Comparison of ENCODE assay signal across 1 cellular context in the genomic region with DNA sequence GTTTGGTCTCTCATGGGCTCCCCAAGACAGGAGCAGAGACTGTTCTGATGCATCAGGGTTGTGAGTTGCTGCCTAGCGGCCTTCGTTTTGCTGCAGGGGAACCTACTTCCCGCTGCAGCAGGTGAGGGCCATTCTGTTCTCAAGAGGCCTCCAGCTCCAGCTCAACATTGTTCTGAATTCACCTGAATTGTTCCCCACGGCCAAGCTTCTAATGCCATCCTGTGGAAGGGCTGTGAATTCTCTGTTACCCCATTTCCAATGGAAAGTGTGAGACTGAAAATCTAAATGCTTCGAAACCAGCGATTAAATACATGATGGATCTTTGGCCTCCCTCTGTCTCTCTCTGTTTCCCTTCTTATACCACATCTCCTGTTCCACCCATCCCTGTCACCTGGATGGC.
TF ChIP-seq lines count a peak whose summit lies in the region.

No MANE protein-coding gene starts in this region.

TF ChIP-seq in H1, 55 proteins besides CTCF, POLR2A, EP300 and RAD21 (continued from another document):
- no peak for TF ChIP-seq RNF2 (IDR thresholded peaks at IDR 0.05; ENCODE audit: borderline replicate concordance, low read depth, low read length, missing control alignments, poor library complexity, severe bottlenecking)
- TF ChIP-seq CREB1 (IDR thresholded peaks at IDR 0.05): no peak
- no peak for TF ChIP-seq BRCA1 (IDR thresholded peaks at IDR 0.05; ENCODE audit: low read depth, low read length)
- no peak for TF ChIP-seq MAFK (IDR thresholded peaks at IDR 0.05; ENCODE audit: low read depth, low read length)
- TF ChIP-seq TBP (IDR thresholded peaks at IDR 0.05; ENCODE audit: low read depth, low read length): no peak
- TF ChIP-seq NRF1 (IDR thresholded peaks at IDR 0.05; ENCODE audit: low read depth, low read length): no peak
- TF ChIP-seq HDAC2 (IDR thresholded peaks at IDR 0.05; ENCODE audit: borderline replicate concordance in 1 of 2, low read depth in 2 of 2, low read length in 2 of 2): no peak
- TF ChIP-seq PHF8 (conservative IDR thresholded peaks at IDR 0.05; ENCODE audit: low read depth, low read length): no peak
- TF ChIP-seq, protein P1, sequence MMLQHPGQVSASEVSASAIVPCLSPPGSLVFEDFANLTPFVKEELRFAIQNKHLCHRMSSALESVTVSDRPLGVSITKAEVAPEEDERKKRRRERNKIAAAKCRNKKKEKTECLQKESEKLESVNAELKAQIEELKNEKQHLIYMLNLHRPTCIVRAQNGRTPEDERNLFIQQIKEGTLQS (IDR thresholded peaks at IDR 0.05; ENCODE audit: insufficient read depth, low read depth, low read length): no peak
- TF ChIP-seq, protein P2, sequence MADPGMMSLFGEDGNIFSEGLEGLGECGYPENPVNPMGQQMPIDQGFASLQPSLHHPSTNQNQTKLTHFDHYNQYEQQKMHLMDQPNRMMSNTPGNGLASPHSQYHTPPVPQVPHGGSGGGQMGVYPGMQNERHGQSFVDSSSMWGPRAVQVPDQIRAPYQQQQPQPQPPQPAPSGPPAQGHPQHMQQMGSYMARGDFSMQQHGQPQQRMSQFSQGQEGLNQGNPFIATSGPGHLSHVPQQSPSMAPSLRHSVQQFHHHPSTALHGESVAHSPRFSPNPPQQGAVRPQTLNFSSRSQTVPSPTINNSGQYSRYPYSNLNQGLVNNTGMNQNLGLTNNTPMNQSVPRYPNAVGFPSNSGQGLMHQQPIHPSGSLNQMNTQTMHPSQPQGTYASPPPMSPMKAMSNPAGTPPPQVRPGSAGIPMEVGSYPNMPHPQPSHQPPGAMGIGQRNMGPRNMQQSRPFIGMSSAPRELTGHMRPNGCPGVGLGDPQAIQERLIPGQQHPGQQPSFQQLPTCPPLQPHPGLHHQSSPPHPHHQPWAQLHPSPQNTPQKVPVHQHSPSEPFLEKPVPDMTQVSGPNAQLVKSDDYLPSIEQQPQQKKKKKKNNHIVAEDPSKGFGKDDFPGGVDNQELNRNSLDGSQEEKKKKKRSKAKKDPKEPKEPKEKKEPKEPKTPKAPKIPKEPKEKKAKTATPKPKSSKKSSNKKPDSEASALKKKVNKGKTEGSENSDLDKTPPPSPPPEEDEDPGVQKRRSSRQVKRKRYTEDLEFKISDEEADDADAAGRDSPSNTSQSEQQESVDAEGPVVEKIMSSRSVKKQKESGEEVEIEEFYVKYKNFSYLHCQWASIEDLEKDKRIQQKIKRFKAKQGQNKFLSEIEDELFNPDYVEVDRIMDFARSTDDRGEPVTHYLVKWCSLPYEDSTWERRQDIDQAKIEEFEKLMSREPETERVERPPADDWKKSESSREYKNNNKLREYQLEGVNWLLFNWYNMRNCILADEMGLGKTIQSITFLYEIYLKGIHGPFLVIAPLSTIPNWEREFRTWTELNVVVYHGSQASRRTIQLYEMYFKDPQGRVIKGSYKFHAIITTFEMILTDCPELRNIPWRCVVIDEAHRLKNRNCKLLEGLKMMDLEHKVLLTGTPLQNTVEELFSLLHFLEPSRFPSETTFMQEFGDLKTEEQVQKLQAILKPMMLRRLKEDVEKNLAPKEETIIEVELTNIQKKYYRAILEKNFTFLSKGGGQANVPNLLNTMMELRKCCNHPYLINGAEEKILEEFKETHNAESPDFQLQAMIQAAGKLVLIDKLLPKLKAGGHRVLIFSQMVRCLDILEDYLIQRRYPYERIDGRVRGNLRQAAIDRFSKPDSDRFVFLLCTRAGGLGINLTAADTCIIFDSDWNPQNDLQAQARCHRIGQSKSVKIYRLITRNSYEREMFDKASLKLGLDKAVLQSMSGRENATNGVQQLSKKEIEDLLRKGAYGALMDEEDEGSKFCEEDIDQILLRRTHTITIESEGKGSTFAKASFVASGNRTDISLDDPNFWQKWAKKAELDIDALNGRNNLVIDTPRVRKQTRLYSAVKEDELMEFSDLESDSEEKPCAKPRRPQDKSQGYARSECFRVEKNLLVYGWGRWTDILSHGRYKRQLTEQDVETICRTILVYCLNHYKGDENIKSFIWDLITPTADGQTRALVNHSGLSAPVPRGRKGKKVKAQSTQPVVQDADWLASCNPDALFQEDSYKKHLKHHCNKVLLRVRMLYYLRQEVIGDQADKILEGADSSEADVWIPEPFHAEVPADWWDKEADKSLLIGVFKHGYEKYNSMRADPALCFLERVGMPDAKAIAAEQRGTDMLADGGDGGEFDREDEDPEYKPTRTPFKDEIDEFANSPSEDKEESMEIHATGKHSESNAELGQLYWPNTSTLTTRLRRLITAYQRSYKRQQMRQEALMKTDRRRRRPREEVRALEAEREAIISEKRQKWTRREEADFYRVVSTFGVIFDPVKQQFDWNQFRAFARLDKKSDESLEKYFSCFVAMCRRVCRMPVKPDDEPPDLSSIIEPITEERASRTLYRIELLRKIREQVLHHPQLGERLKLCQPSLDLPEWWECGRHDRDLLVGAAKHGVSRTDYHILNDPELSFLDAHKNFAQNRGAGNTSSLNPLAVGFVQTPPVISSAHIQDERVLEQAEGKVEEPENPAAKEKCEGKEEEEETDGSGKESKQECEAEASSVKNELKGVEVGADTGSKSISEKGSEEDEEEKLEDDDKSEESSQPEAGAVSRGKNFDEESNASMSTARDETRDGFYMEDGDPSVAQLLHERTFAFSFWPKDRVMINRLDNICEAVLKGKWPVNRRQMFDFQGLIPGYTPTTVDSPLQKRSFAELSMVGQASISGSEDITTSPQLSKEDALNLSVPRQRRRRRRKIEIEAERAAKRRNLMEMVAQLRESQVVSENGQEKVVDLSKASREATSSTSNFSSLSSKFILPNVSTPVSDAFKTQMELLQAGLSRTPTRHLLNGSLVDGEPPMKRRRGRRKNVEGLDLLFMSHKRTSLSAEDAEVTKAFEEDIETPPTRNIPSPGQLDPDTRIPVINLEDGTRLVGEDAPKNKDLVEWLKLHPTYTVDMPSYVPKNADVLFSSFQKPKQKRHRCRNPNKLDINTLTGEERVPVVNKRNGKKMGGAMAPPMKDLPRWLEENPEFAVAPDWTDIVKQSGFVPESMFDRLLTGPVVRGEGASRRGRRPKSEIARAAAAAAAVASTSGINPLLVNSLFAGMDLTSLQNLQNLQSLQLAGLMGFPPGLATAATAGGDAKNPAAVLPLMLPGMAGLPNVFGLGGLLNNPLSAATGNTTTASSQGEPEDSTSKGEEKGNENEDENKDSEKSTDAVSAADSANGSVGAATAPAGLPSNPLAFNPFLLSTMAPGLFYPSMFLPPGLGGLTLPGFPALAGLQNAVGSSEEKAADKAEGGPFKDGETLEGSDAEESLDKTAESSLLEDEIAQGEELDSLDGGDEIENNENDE (IDR thresholded peaks at IDR 0.05; ENCODE audit: insufficient replicate concordance, low read length): no peak
- no peak for TF ChIP-seq JUN (IDR thresholded peaks at IDR 0.05; ENCODE audit: low read depth, low read length)
- TF ChIP-seq SP1 (IDR thresholded peaks at IDR 0.05; ENCODE audit: low read depth, low read length): no peak
- no peak for TF ChIP-seq NANOG (IDR thresholded peaks at IDR 0.05; ENCODE audit: insufficient read depth, low read depth, low read length, poor library complexity, severe bottlenecking)
- no peak for TF ChIP-seq EGR1 (IDR thresholded peaks at IDR 0.05; ENCODE audit: borderline replicate concordance, low read depth, low read length)
- TF ChIP-seq, protein P3, sequence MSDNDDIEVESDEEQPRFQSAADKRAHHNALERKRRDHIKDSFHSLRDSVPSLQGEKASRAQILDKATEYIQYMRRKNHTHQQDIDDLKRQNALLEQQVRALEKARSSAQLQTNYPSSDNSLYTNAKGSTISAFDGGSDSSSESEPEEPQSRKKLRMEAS (IDR thresholded peaks at IDR 0.05): no peak
- no peak for TF ChIP-seq CBX8 (IDR thresholded peaks at IDR 0.05; ENCODE audit: borderline replicate concordance, low read depth, low read length)
- no peak for TF ChIP-seq YY1 (IDR thresholded peaks at IDR 0.05; ENCODE audit: low read depth, low read length)
